13 cellular contexts compared by ENCODE assay signal in the genomic region with DNA sequence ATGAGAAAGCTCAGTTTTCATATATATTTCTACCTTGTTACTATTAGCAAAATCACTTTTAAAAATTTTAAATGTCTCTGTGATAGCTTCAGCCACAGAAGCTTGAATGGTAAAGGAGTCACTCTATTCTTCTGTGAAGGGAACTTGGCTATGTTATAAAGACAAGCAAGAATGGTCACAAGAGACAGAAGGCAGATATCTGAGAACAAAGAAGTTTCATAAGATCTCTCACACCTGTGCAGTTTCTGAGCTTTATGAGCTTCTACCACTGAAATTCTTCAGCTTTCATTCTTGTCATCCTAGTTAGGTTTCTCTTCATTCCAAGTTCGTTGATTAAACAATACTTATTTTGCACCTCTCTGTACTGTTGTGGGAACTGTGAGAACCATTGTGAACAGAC.
DNase-seq lines count a peak whose midpoint lies in the region; ATAC-seq and TF ChIP-seq lines count a peak whose summit lies in the region.
"Had no signal": no experiment of that assay in that cellular context is flagged by ENCODE, and none has a peak within 500 bp of the region (broad histone marks: within the 10 kb centered on the region; RNA-seq: fewer than 3 reads in every experiment).

No MANE protein-coding gene starts in this region.

- H3K27me3 ChIP-seq in KMS-11 (ENCODE audit: insufficient read depth, low read depth), result no peaks in the 10 kb centered on the region
- H3K27me3 ChIP-seq: BLaER1 had no signal

- peaks cover 30% of the 10 kb centered on the region for H3K4me1 ChIP-seq in KMS-11 (ENCODE audit: low read depth, poor library complexity, severe bottlenecking)
- H3K4me1 ChIP-seq: BLaER1 had no signal

- ATAC-seq in GM19351 (IDR thresholded peaks at IDR 0.05; ENCODE audit: unreplicated experiment), result peak; percentile 74
- ATAC-seq in HG03025 (IDR thresholded peaks at IDR 0.05; ENCODE audit: low FRiP score, unreplicated experiment), result peak; percentile 89
- no peak for ATAC-seq in esophagus mucosa
- no peak for ATAC-seq in HG02678 (IDR thresholded peaks at IDR 0.05; ENCODE audit: unreplicated experiment)
- ATAC-seq: HepG2 had no signal

- H3K9ac ChIP-seq in KMS-11, result no peak overlapping the region
- H3K9ac ChIP-seq: BLaER1 had no signal

- DNase-seq in activated CD8-positive, alpha-beta memory T cell treated with anti-CD3 and anti-CD28 coated beads, Interleukin-2, amount 50 U/mL, for 48 hours, result no peak
- no peak for DNase-seq in 8988T
- DNase-seq: DMS53, GOT3, H9, Kasumi-1 had no signal

- no peaks in the 10 kb centered on the region for H3K36me3 ChIP-seq in KMS-11 (ENCODE audit: insufficient read depth)
- H3K36me3 ChIP-seq: BLaER1 had no signal

- H4K20me1 ChIP-seq in KMS-11 (ENCODE audit: insufficient read depth), result no peaks in the 10 kb centered on the region
- H4K20me1 ChIP-seq: BLaER1 had no signal

- H3K27ac ChIP-seq in KMS-11, result peak overlapping the region; percentile 41; the same call in 1 of the 2 replicates
- H3K27ac ChIP-seq: BLaER1 had no signal

- H3K4me2 ChIP-seq in KMS-11, result peak overlapping the region; percentile 51
- H3K4me2 ChIP-seq: BLaER1 had no signal

- peak overlapping the region; percentile 61 for H3K4me3 ChIP-seq in KMS-11 (IDR thresholded peaks at IDR 0.05; ENCODE audit: insufficient read depth, low read depth, low read length)
- H3K4me3 ChIP-seq: BLaER1 had no signal

- H2AFZ ChIP-seq in KMS-11 (ENCODE audit: low read depth), result no peak overlapping the region; the same call in 1 of the 2 replicates

- TF ChIP-seq CTCF in KMS-11 (conservative IDR thresholded peaks at IDR 0.05; ENCODE audit: low read depth, low read length), result no peak

- H3K79me2 ChIP-seq in KMS-11 (ENCODE audit: insufficient read depth, low read depth), result no peaks in the 10 kb centered on the region

Comparison
In these comparisons a context has a peak if more than half of its experiments do, and no peak if none do; other contexts are left out.
1. ATAC-seq: peak in GM19351 (single experiment) and HG03025 (single experiment); none in esophagus mucosa (single experiment) and HG02678 (single experiment).